8 cellular contexts compared by ENCODE assay signal in the genomic region with DNA sequence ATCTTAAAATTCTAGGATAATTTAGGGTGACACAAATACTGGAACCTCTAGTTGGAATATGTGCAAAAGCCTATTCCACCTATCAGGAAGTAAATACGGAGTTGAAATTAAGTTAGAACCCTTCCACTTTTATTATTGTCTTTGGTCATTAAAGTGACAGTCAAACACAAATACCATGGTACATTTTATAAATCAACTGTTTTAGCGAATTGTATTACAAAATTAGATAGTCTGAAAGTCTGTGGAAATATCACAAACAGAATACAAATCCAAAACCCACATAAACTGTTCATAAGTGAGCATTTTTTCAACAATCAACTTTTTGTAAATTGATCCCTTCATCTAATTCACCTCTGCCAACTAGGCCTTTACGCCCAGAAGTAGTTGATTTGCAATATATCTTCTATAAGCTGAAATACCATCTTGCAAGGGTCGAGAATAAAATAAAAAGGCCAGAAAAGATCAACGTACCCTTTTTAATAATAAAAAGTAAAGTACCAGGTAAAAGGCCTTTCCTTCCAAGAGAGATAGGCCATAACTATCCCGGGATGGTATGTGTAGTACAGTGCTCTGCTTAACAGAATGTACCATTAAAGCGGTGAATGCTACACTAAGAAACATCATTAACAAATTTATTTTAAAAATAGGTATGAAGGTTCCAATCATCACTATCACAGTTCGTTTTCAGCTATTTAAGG. TPM values are rescaled to one million over a fixed set of nuclear protein-coding genes. Genes with fewer than 3 reads are reported as not detected.
DNase-seq lines count a peak whose midpoint lies in the region; ATAC-seq and TF ChIP-seq lines count a peak whose summit lies in the region.

No MANE protein-coding gene starts in this region.

- POLR2A ChIA-PET in A673 (lab: Charles Lee; ENCODE audit: low non-redundant PET) = no interaction called here

- no peaks in the 10 kb centered on the region for H3K9me2 ChIP-seq in GM23338 (ENCODE audit: insufficient read depth)

- H3K4me3 Mint-ChIP-seq in GM23338 = peak overlapping the region; percentile 91

- CTCF ChIA-PET in A673 (lab: Charles Lee) = no interaction called here

- peaks cover 10% of the 10 kb centered on the region for H3K27me3 Mint-ChIP-seq in GM23338 (ENCODE audit: insufficient read depth, low read depth, poor library complexity)

- TSS peak; percentile 50 for BruUV-seq in A673 (replicated peaks; lab: Mats Ljungman, UMichigan)

- intact Hi-C loops in A673 (cut with micrococcal nuclease; ENCODE audit: unreplicated experiment) (loop anchor here (2.0 kb wide), 1 partner anchor 67 kb away; no protein-coding TSS in a partner anchor), adrenal gland (cut with DNase I) (no loop called here), testis (cut with DNase I; ENCODE audit: low total_unique reads) (loop anchor here (2.0 kb wide), 1 partner anchor 67 kb away; no protein-coding TSS in a partner anchor), sciatic nerve (cut with DNase I) (no loop called here)

- 3 to 7% (median 5%) methylated on average over 8 of the region's 8 CpGs for WGBS in adrenal gland, 4 donors
- 6% methylated on average over 8 of the region's 8 CpGs for WGBS in testis, 2 donors

- H3K4me2 ChIP-seq in GM23338 = peak overlapping the region; percentile 82

- H3K36me3 ChIP-seq in A673 (ENCODE audit: insufficient read depth, low read length, poor library complexity, severe bottlenecking) = peaks cover 10% of the 10 kb centered on the region
- no peaks in the 10 kb centered on the region; the same call in 1 of the 2 replicates for H3K36me3 ChIP-seq in GM23338 (ENCODE audit: insufficient read depth)
- no peaks in the 10 kb centered on the region for H3K36me3 ChIP-seq in adrenal gland (replicated peaks in 1 of 2)
- no peaks in the 10 kb centered on the region for H3K36me3 ChIP-seq in kidney epithelial cell (ENCODE audit: control insufficient read depth, insufficient read depth, low read length)
- H3K36me3 ChIP-seq in testis (ENCODE audit: low read depth, missing control alignments) = no peaks in the 10 kb centered on the region

- H3K36me3 Mint-ChIP-seq in GM23338 (ENCODE audit: low read depth) = peaks cover 37% of the 10 kb centered on the region

- TF ChIP-seq POLR2A in adrenal gland (IDR thresholded peaks at IDR 0.05) (no peak), testis (IDR thresholded peaks at IDR 0.05) (no peak)

- no peak for ATAC-seq in GM23338
- no peak for ATAC-seq in sciatic nerve
- no peak for ATAC-seq in HG02938 (IDR thresholded peaks at IDR 0.05; ENCODE audit: unreplicated experiment)

- H3K9me3 Mint-ChIP-seq in GM23338 = no peaks in the 10 kb centered on the region; the same call in 2 of the 3 replicates

- peaks cover 22% of the 10 kb centered on the region for H3K4me1 Mint-ChIP-seq in GM23338

- H3K4me1 ChIP-seq in A673 (ENCODE audit: insufficient read depth, low read length, poor library complexity, severe bottlenecking) = no peaks in the 10 kb centered on the region
- H3K4me1 ChIP-seq in GM23338 (ENCODE audit: insufficient read depth) = peaks cover 12% of the 10 kb centered on the region; the same call in 1 of the 2 replicates
- peaks cover 9 to 36% of the 10 kb centered on the region in 2 donors for H3K4me1 ChIP-seq in adrenal gland (replicated peaks in 1 of 2)
- peaks cover 27% of the 10 kb centered on the region for H3K4me1 ChIP-seq in testis

- H3K27ac ChIP-seq in A673 (ENCODE audit: low read depth, low read length, poor library complexity, severe bottlenecking) (peak overlapping the region; percentile 79), GM23338 (ENCODE audit: low read depth) (peak overlapping the region; percentile 91), adrenal gland (peak overlapping the region; percentile 64 to 99 (median 98)), testis (peak overlapping the region; percentile 92 to 99)

- H3K27ac Mint-ChIP-seq in GM23338 = peak overlapping the region; percentile 97

- no peaks in the 10 kb centered on the region for H3K27me3 ChIP-seq in A673 (replicated peaks; ENCODE audit: insufficient read depth, low read depth, low read length, poor library complexity)
- no peaks in the 10 kb centered on the region for H3K27me3 ChIP-seq in GM23338 (ENCODE audit: insufficient read depth)
- H3K27me3 ChIP-seq in adrenal gland = no peaks in the 10 kb centered on the region
- no peaks in the 10 kb centered on the region for H3K27me3 ChIP-seq in kidney epithelial cell (ENCODE audit: control insufficient read depth, insufficient read depth, low read length)
- H3K27me3 ChIP-seq in testis = no peaks in the 10 kb centered on the region

- H3K9me3 ChIP-seq in A673 (ENCODE audit: low read depth, low read length, poor library complexity, severe bottlenecking) (no peaks in the 10 kb centered on the region), adrenal gland (replicated peaks in 1 of 3) (no peaks in the 10 kb centered on the region), testis (no peaks in the 10 kb centered on the region)

- no peak overlapping the region for H2AFZ ChIP-seq in GM23338

- DNase-seq in A673 (ENCODE audit: low spot score) = no peak
- no peak for DNase-seq in GM23338 (ENCODE audit: low spot score)
- DNase-seq in adrenal gland = no peak
- DNase-seq in kidney epithelial cell (ENCODE audit: low read depth) = no peak
- no peak for DNase-seq in testis
- DNase-seq in sciatic nerve (ENCODE audit: low spot score) = no peak
- no peak for DNase-seq in GM13977 (ENCODE audit: low spot score)

- H3F3A ChIP-seq in GM23338 (replicated peaks; ENCODE audit: low read depth) = no peaks in the 10 kb centered on the region

- peaks cover 19% of the 10 kb centered on the region for H4K20me1 ChIP-seq in GM23338 (replicated peaks; ENCODE audit: insufficient read depth)

- no peak for TF ChIP-seq CTCF in A673 (conservative IDR thresholded peaks at IDR 0.05; ENCODE audit: low read depth, low read length)
- no peak for TF ChIP-seq CTCF in GM23338 (conservative IDR thresholded peaks at IDR 0.05; ENCODE audit: low read depth in 2 of 2)
- TF ChIP-seq CTCF in adrenal gland (IDR thresholded peaks at IDR 0.05) = no peak
- TF ChIP-seq CTCF in kidney epithelial cell (IDR thresholded peaks at IDR 0.05; ENCODE audit: insufficient read depth, low read length, poor library complexity, severe bottlenecking) = no peak
- TF ChIP-seq CTCF in testis (IDR thresholded peaks at IDR 0.05) = no peak
- TF ChIP-seq CTCF in GM13977 (IDR thresholded peaks at IDR 0.05; ENCODE audit: extremely low read depth, insufficient read depth, missing control alignments) = no peak

- peak overlapping the region; percentile 100 for H3K4me3 ChIP-seq in A673 (ENCODE audit: low read depth, low read length, poor library complexity, severe bottlenecking)
- peak overlapping the region; percentile 68 for H3K4me3 ChIP-seq in GM23338
- peak overlapping the region in 3 of 4 donors; percentile 48 to 85 (median 72) for H3K4me3 ChIP-seq in adrenal gland
- peak overlapping the region; percentile 80 for H3K4me3 ChIP-seq in kidney epithelial cell (ENCODE audit: low read depth, low read length)
- H3K4me3 ChIP-seq in testis = peak overlapping the region; percentile 74 to 100

- H3K79me2 ChIP-seq in GM23338 (replicated peaks; ENCODE audit: insufficient read depth) = peaks cover 68% of the 10 kb centered on the region

- in situ Hi-C loops in GM13977 (cut with MboI; ENCODE audit: low pct_unique_long_range_greater_than_20kb, low sequenced_read_pairs, unreplicated experiment) = no loop called here

TF ChIP-seq in GM23338, 12 proteins besides CTCF, POLR2A, EP300 and RAD21 (continues in another document):
- TF ChIP-seq, protein P1, sequence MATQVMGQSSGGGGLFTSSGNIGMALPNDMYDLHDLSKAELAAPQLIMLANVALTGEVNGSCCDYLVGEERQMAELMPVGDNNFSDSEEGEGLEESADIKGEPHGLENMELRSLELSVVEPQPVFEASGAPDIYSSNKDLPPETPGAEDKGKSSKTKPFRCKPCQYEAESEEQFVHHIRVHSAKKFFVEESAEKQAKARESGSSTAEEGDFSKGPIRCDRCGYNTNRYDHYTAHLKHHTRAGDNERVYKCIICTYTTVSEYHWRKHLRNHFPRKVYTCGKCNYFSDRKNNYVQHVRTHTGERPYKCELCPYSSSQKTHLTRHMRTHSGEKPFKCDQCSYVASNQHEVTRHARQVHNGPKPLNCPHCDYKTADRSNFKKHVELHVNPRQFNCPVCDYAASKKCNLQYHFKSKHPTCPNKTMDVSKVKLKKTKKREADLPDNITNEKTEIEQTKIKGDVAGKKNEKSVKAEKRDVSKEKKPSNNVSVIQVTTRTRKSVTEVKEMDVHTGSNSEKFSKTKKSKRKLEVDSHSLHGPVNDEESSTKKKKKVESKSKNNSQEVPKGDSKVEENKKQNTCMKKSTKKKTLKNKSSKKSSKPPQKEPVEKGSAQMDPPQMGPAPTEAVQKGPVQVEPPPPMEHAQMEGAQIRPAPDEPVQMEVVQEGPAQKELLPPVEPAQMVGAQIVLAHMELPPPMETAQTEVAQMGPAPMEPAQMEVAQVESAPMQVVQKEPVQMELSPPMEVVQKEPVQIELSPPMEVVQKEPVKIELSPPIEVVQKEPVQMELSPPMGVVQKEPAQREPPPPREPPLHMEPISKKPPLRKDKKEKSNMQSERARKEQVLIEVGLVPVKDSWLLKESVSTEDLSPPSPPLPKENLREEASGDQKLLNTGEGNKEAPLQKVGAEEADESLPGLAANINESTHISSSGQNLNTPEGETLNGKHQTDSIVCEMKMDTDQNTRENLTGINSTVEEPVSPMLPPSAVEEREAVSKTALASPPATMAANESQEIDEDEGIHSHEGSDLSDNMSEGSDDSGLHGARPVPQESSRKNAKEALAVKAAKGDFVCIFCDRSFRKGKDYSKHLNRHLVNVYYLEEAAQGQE (IDR thresholded peaks at IDR 0.05; ENCODE audit: unreplicated experiment) = no peak

RNA-seq across cellular contexts. Expression of a gene that starts 1.3 kb away (rescaled TPM):
- 97.1 and 98.5 TPM in 2 replicates for total RNA-seq in A673 (2021)
- total RNA-seq in GM23338 (2014; rRNA removed; shearing (Covaris generic)) = 115 and 157 TPM in 2 replicates
- polyA plus RNA-seq in GM23338 (2016; fragmentation: Nextera tagmentation; extraction: Ambion mirVana) = 68.1 and 81.8 TPM in 2 replicates
- 100 to 1,000 TPM in 4 of 8 donors, 10 to 100 TPM in 4; 80.0 to 163 (median 99.2) TPM for total RNA-seq in adrenal gland
- 100 to 1,000 TPM in 1 of 3 donors, 10 to 100 TPM in 2; 78.1 to 109 (median 85.5) TPM for polyA plus RNA-seq in adrenal gland
- 84.9 and 90.0 TPM in 2 replicates for total RNA-seq in kidney epithelial cell
- 100 to 1,000 TPM; 230 to 235 TPM for total RNA-seq in testis
- 92.3 TPM for polyA plus RNA-seq in testis (ENCODE audit: insufficient read depth, low read depth, low replicate concordance)
- total RNA-seq in sciatic nerve = 154 TPM

Comparison
In these comparisons a context has a peak if more than half of its experiments do, and no peak if none do; other contexts are left out.
1. intact Hi-C loops: an anchor here in A673 (2.0 kb wide) and testis (2.0 kb wide); none called in adrenal gland and sciatic nerve.